8 cellular contexts compared by ENCODE assay signal in the genomic region with DNA sequence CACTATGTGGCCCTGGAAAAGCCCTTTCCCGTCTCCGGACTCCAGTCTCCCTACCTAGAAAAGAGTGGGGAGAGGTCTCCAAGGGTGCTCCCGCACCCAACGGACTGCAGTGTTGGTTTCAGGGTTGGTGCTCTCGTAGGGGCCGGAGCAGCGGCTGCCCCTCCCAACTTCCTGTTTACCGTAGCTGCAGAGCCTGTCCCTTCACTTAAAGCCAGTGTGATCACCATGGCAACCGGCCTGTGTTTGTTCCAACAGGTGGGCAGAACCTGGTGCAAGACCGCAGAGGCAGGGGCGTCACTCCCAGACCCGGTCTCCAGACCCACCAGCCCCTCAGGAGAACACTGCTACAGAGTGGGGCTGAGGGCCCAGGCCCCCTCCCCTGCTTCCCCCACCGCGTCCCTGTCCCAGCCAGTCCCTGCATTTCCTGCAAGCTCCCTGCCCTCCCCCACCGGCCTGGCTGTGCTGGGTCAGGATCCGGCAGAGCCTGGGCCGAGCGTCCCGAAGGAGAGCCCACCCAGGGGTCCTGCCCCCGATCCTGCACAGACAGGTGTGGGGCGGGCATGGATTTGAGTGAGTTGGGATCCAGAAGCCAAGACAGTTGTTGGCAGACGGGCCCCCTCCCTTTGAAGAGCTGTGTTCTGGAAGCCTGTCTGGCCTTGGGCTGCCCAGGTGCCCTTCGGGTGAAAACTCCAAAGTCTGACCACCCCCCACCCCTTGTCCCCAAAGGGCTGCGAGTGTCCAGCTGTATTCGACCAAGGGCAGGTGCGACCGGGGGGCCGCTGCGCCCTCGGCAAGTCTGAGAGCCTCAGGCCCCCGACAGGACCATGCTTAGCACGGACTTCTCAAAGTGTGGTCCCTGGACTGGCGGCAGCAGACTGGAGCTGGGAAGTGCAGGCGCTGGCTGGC. TPM values are rescaled to one million over a fixed set of nuclear protein-coding genes. Genes with fewer than 3 reads are reported as not detected.
DNase-seq lines count a peak whose midpoint lies in the region; ATAC-seq and TF ChIP-seq lines count a peak whose summit lies in the region.

No MANE protein-coding gene starts in this region.

- H3K4me1 ChIP-seq in OCI-LY7 (ENCODE audit: insufficient read depth, low read length, poor library complexity, severe bottlenecking) (peaks cover 31% of the 10 kb centered on the region), iPS-20b (ENCODE audit: insufficient read depth, low read length) (peaks cover 5% of the 10 kb centered on the region; the same call in 1 of the 2 replicates)

- H3K27ac ChIP-seq in OCI-LY7 (ENCODE audit: low read depth, low read length, poor library complexity, severe bottlenecking) (peak overlapping the region; percentile 71), iPS-20b (ENCODE audit: low read length) (no peak overlapping the region)

- no peaks in the 10 kb centered on the region for H3K9me2 ChIP-seq in OCI-LY7 (ENCODE audit: insufficient read depth, low read length)

- intact Hi-C loops in OCI-LY7 (cut with micrococcal nuclease; ENCODE audit: unreplicated experiment) = loop anchor here (1.0 kb wide), 1 partner anchor 10 kb away; no protein-coding TSS in a partner anchor

- no peaks in the 10 kb centered on the region for H3K9me3 Mint-ChIP-seq in stimulated activated naive B cell treated with anti-CD40 and anti-IgM and Interleukin-4, amounts not matched to agents 10 μg/mL and 1 μg/mL and 100 μg/mL, for 72 hours

- H4K20me1 ChIP-seq in OCI-LY7 (ENCODE audit: insufficient read depth, low read length) = no peaks in the 10 kb centered on the region

- peak overlapping the region; percentile 91 for H3K27ac Mint-ChIP-seq in stimulated activated naive B cell treated with anti-CD40 and anti-IgM and Interleukin-4, amounts not matched to agents 10 μg/mL and 1 μg/mL and 100 μg/mL, for 72 hours

- H3K36me3 Mint-ChIP-seq in stimulated activated naive B cell treated with anti-CD40 and anti-IgM and Interleukin-4, amounts not matched to agents 10 μg/mL and 1 μg/mL and 100 μg/mL, for 72 hours = no peaks in the 10 kb centered on the region

- ATAC-seq in HG02610 (IDR thresholded peaks at IDR 0.05; ENCODE audit: unreplicated experiment) = peak; percentile 36
- ATAC-seq in stimulated activated naive B cell treated with anti-CD40 and anti-IgM and Interleukin-4, amounts not matched to agents 10 μg/mL and 1 μg/mL and 100 μg/mL, for 72 hours (replicated peaks) = peak; percentile 69 to 76
- no peak for ATAC-seq in GM21737 (IDR thresholded peaks at IDR 0.05; ENCODE audit: unreplicated experiment)

- TF ChIP-seq CTCF in OCI-LY7 (conservative IDR thresholded peaks at IDR 0.05; ENCODE audit: low read length) = no peak

- no peaks in the 10 kb centered on the region for H3K79me2 ChIP-seq in OCI-LY7 (ENCODE audit: insufficient read depth, low read depth, low read length)

- H3K36me3 ChIP-seq in OCI-LY7 (ENCODE audit: insufficient read depth, low read length) (no peaks in the 10 kb centered on the region), iPS-20b (ENCODE audit: insufficient read depth, low read depth, low read length) (no peaks in the 10 kb centered on the region)

- H3K27me3 ChIP-seq in iPS-20b (ENCODE audit: insufficient read depth, low read length) = peaks cover 59% of the 10 kb centered on the region

- peak overlapping the region; percentile 79 for H3K4me2 ChIP-seq in OCI-LY7 (ENCODE audit: low read length)

- H2AFZ ChIP-seq in OCI-LY7 (ENCODE audit: low read length) = peak overlapping the region; percentile 52; the same call in 1 of the 2 replicates

- POLR2A ChIA-PET in OCI-LY7 (lab: Charles Lee) = interaction anchor here (0.6 to 0.7 kb wide), 2 partner anchors 10 to 513 kb away, joined by 3 to 5 read pairs; no protein-coding TSS in a partner anchor

- H3K9me3 ChIP-seq in OCI-LY7 (ENCODE audit: low read length) (no peaks in the 10 kb centered on the region), iPS-20b (ENCODE audit: insufficient read depth, low read depth, low read length) (peaks cover 6% of the 10 kb centered on the region; the same call in 1 of the 2 replicates)

- peak overlapping the region; percentile 57 for H3K4me3 ChIP-seq in OCI-LY7 (ENCODE audit: low read depth, low read length, poor library complexity, severe bottlenecking)
- peak overlapping the region; percentile 50; the same call in 1 of the 2 replicates for H3K4me3 ChIP-seq in iPS-20b (ENCODE audit: low read length)

- CTCF ChIA-PET in OCI-LY7 (lab: Charles Lee; ENCODE audit: unreplicated experiment) = interaction anchor here (1.4 kb wide), 1 partner anchor 11 kb away, joined by 5 read pairs; no protein-coding TSS in a partner anchor

- no TSS peak for BruUV-seq in OCI-LY7 (replicated peaks; lab: Mats Ljungman, UMichigan)

- H3K9ac ChIP-seq in iPS-20b (ENCODE audit: low read depth, low read length) = peak overlapping the region; percentile 50; the same call in 1 of the 2 replicates

- H3K27me3 Mint-ChIP-seq in stimulated activated naive B cell treated with anti-CD40 and anti-IgM and Interleukin-4, amounts not matched to agents 10 μg/mL and 1 μg/mL and 100 μg/mL, for 72 hours = peaks cover 8 to 43% of the 10 kb centered on the region in 2 donors

- peaks cover 24 to 36% of the 10 kb centered on the region in 2 donors for H3K4me1 Mint-ChIP-seq in stimulated activated naive B cell treated with anti-CD40 and anti-IgM and Interleukin-4, amounts not matched to agents 10 μg/mL and 1 μg/mL and 100 μg/mL, for 72 hours

- DNase-seq in ELR (ENCODE audit: low read depth) (peak; percentile 61), OCI-LY7 (ENCODE audit: low spot score) (peak; percentile 97), astrocyte of the hippocampus (ENCODE audit: low read depth, low spot score) (peak; percentile 73), dedifferentiated amniotic fluid mesenchymal stem cell (ENCODE audit: extremely low spot score) (no peak)
- DNase-seq in stimulated activated naive B cell treated with anti-CD40 and anti-IgM and Interleukin-4, amounts not matched to agents 10 μg/mL and 1 μg/mL and 100 μg/mL, for 72 hours = peak; percentile 64

- peak overlapping the region; percentile 75 for H3K4me3 Mint-ChIP-seq in stimulated activated naive B cell treated with anti-CD40 and anti-IgM and Interleukin-4, amounts not matched to agents 10 μg/mL and 1 μg/mL and 100 μg/mL, for 72 hours

RNA-seq across cellular contexts. Expression of gene BAIAP3, which starts 1.5 kb away (rescaled TPM):
- total RNA-seq in OCI-LY7 (2014; rRNA removed; shearing (Covaris generic)) = 2.9 and 6.3 TPM in 2 replicates
- 2.4 and 3.2 TPM in 2 replicates for total RNA-seq in OCI-LY7 (2022)

RNA-seq across cellular contexts. Expression of gene TSR3, which starts 19.7 kb away (rescaled TPM):
- 75.8 and 99.4 TPM in 2 replicates for total RNA-seq in OCI-LY7 (2014; rRNA removed; shearing (Covaris generic))
- total RNA-seq in OCI-LY7 (2022) = 43.5 and 47.2 TPM in 2 replicates

RNA-seq across cellular contexts. Expression of gene GNPTG, which starts 19.8 kb away (rescaled TPM):
- 21.3 and 22.5 TPM in 2 replicates for total RNA-seq in OCI-LY7 (2014; rRNA removed; shearing (Covaris generic))
- 24.1 and 26.6 TPM in 2 replicates for total RNA-seq in OCI-LY7 (2022)

RNA-seq across cellular contexts. Expression of gene UBE2I, which starts 22.5 kb away (rescaled TPM):
- 122 and 126 TPM in 2 replicates for total RNA-seq in OCI-LY7 (2014; rRNA removed; shearing (Covaris generic))
- total RNA-seq in OCI-LY7 (2022) = 323 and 349 TPM in 2 replicates
